Comparison of ENCODE assay signal across 8 cellular contexts in the genomic region with DNA sequence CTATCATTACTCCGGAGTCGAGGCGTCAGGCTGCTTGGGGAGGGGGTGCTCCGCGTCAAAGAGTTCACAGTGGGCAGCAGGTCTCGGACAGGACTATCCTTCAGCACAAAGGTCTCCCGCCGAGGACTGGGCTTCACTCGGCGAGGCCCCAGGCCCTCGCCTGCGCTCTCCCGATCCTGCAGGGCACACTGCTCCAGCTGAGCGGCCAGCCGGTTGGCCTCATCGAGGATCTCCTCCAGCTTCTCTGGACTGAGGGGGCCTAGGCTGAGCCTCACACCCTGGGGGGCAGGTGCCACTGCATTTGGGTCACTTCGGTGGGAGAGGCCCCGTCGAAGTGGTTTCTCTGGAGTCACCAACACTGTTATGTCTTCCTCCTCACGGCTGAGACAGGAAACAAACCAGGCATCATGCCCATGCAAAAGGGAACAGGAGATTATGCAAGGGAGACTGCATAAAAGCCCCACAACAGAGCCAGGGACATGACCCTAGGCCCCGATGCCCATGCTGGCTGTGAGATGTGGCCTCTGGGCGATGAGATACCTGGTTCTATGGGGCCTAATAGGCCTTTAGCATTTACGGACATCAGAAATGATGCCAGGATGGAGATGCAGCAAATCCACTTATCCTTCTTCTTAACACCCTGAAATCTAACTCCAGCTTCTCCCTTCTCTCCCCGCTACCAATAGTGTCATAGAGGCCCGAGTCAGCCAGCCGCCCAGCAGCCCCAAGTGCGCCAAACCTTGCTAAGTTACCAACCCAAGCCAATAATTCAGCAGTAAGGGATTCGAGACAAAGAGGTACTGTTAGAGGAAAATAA. TPM values are rescaled to one million over a fixed set of nuclear protein-coding genes. Genes with fewer than 3 reads are reported as not detected.
A peak's percentile ranks its signal among the peaks of the same experiment; 100 is the strongest.
DNase-seq lines count a peak whose midpoint lies in the region; ATAC-seq and TF ChIP-seq lines count a peak whose summit lies in the region.

No MANE protein-coding gene starts in this region.

- H3K4me3 Mint-ChIP-seq in activated naive CD4-positive, alpha-beta T cell treated with anti-CD3 and anti-CD28 coated beads, Interleukin-2, amount 50 U/mL, for 24 hours = peak overlapping the region; percentile 96
- H3K4me3 Mint-ChIP-seq in activated CD8-positive, alpha-beta T cell treated with anti-CD3 and anti-CD28 coated beads, Interleukin-2, amount 10 ng/mL, durations not matched to agents 7 days and 5 days = peak overlapping the region; percentile 99

- H3K4me3 ChIP-seq in iPS-18a (ENCODE audit: low read length) (peak overlapping the region; percentile 76), tibial nerve (peak overlapping the region; percentile 46 to 78 (median 54))

- H3K4me1 ChIP-seq in iPS-18a (ENCODE audit: control insufficient read depth, low read depth, low read length) (peaks cover 27% of the 10 kb centered on the region), tibial nerve (peaks cover 0 to 50% (median 17%) of the 10 kb centered on the region in 4 donors)

- POLR2A ChIA-PET in activated CD8-positive, alpha-beta T cell treated with anti-CD3 and anti-CD28 coated beads, Interleukin-2, amount 10 ng/mL, durations not matched to agents 7 days and 5 days (lab: Charles Lee) = interaction anchor here (0.6 to 1.8 kb wide), 5 partner anchors 9 to 267 kb away, joined by 3 to 10 read pairs (median 3); a partner anchor contains a TSS

- no peak overlapping the region for H3K27ac Mint-ChIP-seq in activated naive CD4-positive, alpha-beta T cell treated with anti-CD3 and anti-CD28 coated beads, Interleukin-2, amount 50 U/mL, for 24 hours
- H3K27ac Mint-ChIP-seq in activated CD8-positive, alpha-beta T cell treated with anti-CD3 and anti-CD28 coated beads, Interleukin-2, amount 10 ng/mL, durations not matched to agents 7 days and 5 days = peak overlapping the region; percentile 91

- DNase-seq in activated naive CD4-positive, alpha-beta T cell treated with anti-CD3 and anti-CD28 coated beads, Interleukin-2, amount 50 U/mL, for 16 hours = no peak
- DNase-seq in activated CD8-positive, alpha-beta T cell treated with anti-CD3 and anti-CD28 coated beads, Interleukin-2, amount 10 ng/mL, durations not matched to agents 7 days and 5 days = no peak
- DNase-seq in tibial nerve (ENCODE audit: low spot score in 2 of 2) = peak in 1 of 2 donors; percentile 41
- no peak for DNase-seq in activated CD4-positive, CD25-positive, alpha-beta regulatory T cell (lab: John Stamatoyannopoulos, UW)
- DNase-seq in stimulated activated CD4-positive, alpha-beta T cell treated with anti-CD3 and anti-CD28 coated beads, Interleukin-1b, Interleukin-23, amount 100 ng/mL, for 48 hours = no peak

- H3K27ac ChIP-seq in iPS-18a (ENCODE audit: low read length) = no peak overlapping the region
- H3K27ac ChIP-seq in tibial nerve = peak overlapping the region; percentile 86 to 92 (median 88)

- ATAC-seq in activated CD8-positive, alpha-beta T cell treated with anti-CD3 and anti-CD28 coated beads, Interleukin-2, amount 10 ng/mL, durations not matched to agents 7 days and 5 days = no peak
- no peak for ATAC-seq in HG02981 (IDR thresholded peaks at IDR 0.05; ENCODE audit: unreplicated experiment)

- no peaks in the 10 kb centered on the region for H3K9me3 Mint-ChIP-seq in activated naive CD4-positive, alpha-beta T cell treated with anti-CD3 and anti-CD28 coated beads, Interleukin-2, amount 50 U/mL, for 24 hours
- H3K9me3 Mint-ChIP-seq in activated CD8-positive, alpha-beta T cell treated with anti-CD3 and anti-CD28 coated beads, Interleukin-2, amount 10 ng/mL, durations not matched to agents 7 days and 5 days (ENCODE audit: insufficient read depth) = no peaks in the 10 kb centered on the region

- H3K9me3 ChIP-seq in iPS-18a (ENCODE audit: control insufficient read depth, low read depth, low read length) (no peaks in the 10 kb centered on the region), tibial nerve (no peaks in the 10 kb centered on the region)

- no peaks in the 10 kb centered on the region for H3K36me3 Mint-ChIP-seq in activated naive CD4-positive, alpha-beta T cell treated with anti-CD3 and anti-CD28 coated beads, Interleukin-2, amount 50 U/mL, for 24 hours
- H3K36me3 Mint-ChIP-seq in activated CD8-positive, alpha-beta T cell treated with anti-CD3 and anti-CD28 coated beads, Interleukin-2, amount 10 ng/mL, durations not matched to agents 7 days and 5 days (ENCODE audit: low read depth) = peaks cover 25% of the 10 kb centered on the region

- 44 to 47% methylated on average over 28 of the region's 28 CpGs for WGBS in tibial nerve, 2 donors

- peak overlapping the region; percentile 87 for H3K9ac ChIP-seq in iPS-18a (ENCODE audit: low read length)

- peaks cover 17% of the 10 kb centered on the region for H3K36me3 ChIP-seq in iPS-18a (ENCODE audit: control insufficient read depth, low read depth, low read length)
- H3K36me3 ChIP-seq in tibial nerve = peaks cover 0 to 8% (median 0%) of the 10 kb centered on the region in 3 donors

- CTCF ChIA-PET in activated CD8-positive, alpha-beta T cell treated with anti-CD3 and anti-CD28 coated beads, Interleukin-2, amount 10 ng/mL, durations not matched to agents 7 days and 5 days (lab: Charles Lee) = interaction anchor here (1.3 to 3.3 kb wide), 8 partner anchors 26 to 253 kb away, joined by 3 to 36 read pairs (median 6); a partner anchor contains a TSS

- TF ChIP-seq POLR2A in tibial nerve (IDR thresholded peaks at IDR 0.05) = no peak

- no peak for TF ChIP-seq EP300 in tibial nerve (IDR thresholded peaks at IDR 0.05)

- TF ChIP-seq CTCF in tibial nerve (IDR thresholded peaks at IDR 0.05) = no peak

- no peaks in the 10 kb centered on the region for H3K27me3 ChIP-seq in iPS-18a (ENCODE audit: control insufficient read depth, insufficient read depth, low read length)
- H3K27me3 ChIP-seq in tibial nerve = no peaks in the 10 kb centered on the region

- peaks cover 20% of the 10 kb centered on the region for H3K4me1 Mint-ChIP-seq in activated naive CD4-positive, alpha-beta T cell treated with anti-CD3 and anti-CD28 coated beads, Interleukin-2, amount 50 U/mL, for 24 hours
- H3K4me1 Mint-ChIP-seq in activated CD8-positive, alpha-beta T cell treated with anti-CD3 and anti-CD28 coated beads, Interleukin-2, amount 10 ng/mL, durations not matched to agents 7 days and 5 days (ENCODE audit: low read depth) = peaks cover 38% of the 10 kb centered on the region

- no peaks in the 10 kb centered on the region for H3K27me3 Mint-ChIP-seq in activated naive CD4-positive, alpha-beta T cell treated with anti-CD3 and anti-CD28 coated beads, Interleukin-2, amount 50 U/mL, for 24 hours
- peaks cover 2% of the 10 kb centered on the region for H3K27me3 Mint-ChIP-seq in activated CD8-positive, alpha-beta T cell treated with anti-CD3 and anti-CD28 coated beads, Interleukin-2, amount 10 ng/mL, durations not matched to agents 7 days and 5 days (ENCODE audit: low read depth)

RNA-seq across cellular contexts. Expression of a gene that starts 1.1 kb away (rescaled TPM):
- 10 to 100 TPM; 38.2 to 40.7 TPM for total RNA-seq in activated CD8-positive, alpha-beta T cell treated with anti-CD3 and anti-CD28 coated beads, Interleukin-2, amount 10 ng/mL, durations not matched to agents 7 days and 5 days
- 10 to 100 TPM; 33.0 to 62.0 (median 47.4) TPM for total RNA-seq in tibial nerve

RNA-seq across cellular contexts. Expression of a gene that starts 24.9 kb away (rescaled TPM):
- total RNA-seq in activated CD8-positive, alpha-beta T cell treated with anti-CD3 and anti-CD28 coated beads, Interleukin-2, amount 10 ng/mL, durations not matched to agents 7 days and 5 days = not detected
- total RNA-seq in tibial nerve = not detected

RNA-seq across cellular contexts. Expression of a gene that starts 32.5 kb away (rescaled TPM):
- 1 to 10 TPM; 4.9 to 5.2 TPM for total RNA-seq in activated CD8-positive, alpha-beta T cell treated with anti-CD3 and anti-CD28 coated beads, Interleukin-2, amount 10 ng/mL, durations not matched to agents 7 days and 5 days
- total RNA-seq in tibial nerve = 10 to 100 TPM; 14.0 to 16.7 (median 16.3) TPM
